ENCODE assay signal across 18 cellular contexts in the genomic region with DNA sequence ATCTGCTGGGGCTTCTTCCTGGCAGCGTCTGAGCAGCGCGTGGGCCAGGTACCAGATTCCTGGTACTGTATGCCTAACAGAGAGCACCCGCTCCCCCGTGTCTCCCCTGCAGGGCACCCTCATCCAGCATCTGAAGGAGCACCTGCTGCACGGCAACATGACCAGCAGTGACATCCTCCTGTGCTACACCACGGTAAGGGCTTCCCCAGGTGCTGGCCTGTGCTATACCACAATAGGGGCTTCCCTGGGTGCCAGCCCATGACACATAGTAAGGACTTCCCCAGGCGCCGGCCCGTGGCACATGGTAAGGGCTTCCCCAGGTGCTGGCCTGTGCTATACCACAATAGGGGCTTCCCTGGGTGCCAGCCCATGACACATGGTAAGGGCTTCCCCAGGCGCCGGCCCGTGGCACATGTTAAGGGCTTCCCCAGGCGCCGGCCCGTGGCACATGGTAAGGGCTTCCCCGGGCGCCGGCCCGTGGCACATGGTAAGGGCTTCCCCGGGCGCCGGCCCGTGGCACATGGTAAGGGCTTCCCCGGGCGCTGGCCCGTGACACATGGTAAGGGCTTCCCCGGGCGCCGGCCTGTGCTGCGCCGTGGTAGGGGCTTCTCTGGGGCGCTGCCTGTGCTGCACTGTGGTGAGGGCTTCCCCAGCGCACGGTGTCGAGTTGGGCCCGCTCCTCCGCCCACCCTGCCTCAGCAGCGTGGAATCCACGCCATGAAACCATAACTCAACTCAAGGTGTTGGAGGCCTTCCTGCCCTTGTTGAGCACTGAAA. TPM values are rescaled to one million over a fixed set of nuclear protein-coding genes. Genes with fewer than 3 reads are reported as not detected.
A peak's percentile ranks its signal among the peaks of the same experiment; 100 is the strongest.
DNase-seq lines count a peak whose midpoint lies in the region; ATAC-seq lines count a peak whose summit lies in the region.
"Had no signal": no experiment of that assay in that cellular context is flagged by ENCODE, and none has a peak within 500 bp of the region (broad histone marks: within the 10 kb centered on the region; RNA-seq: fewer than 3 reads in every experiment).

No MANE protein-coding gene starts in this region.

- H3K27ac Mint-ChIP-seq in activated CD4-positive, alpha-beta T cell treated with anti-CD3 and anti-CD28 coated beads for 36 hours: no peak overlapping the region
- no peak overlapping the region for H3K27ac Mint-ChIP-seq in activated CD4-positive, alpha-beta T cell treated with anti-CD3 and anti-CD28 coated beads, Interleukin-2, amount 10 ng/mL, durations not matched to agents 24 days and 14 days
- peak overlapping the region in 1 of 6 donors; percentile 26 for H3K27ac Mint-ChIP-seq in naive B cell
- H3K27ac Mint-ChIP-seq: activated naive CD8-positive, alpha-beta T cell had no signal

- no peaks in the 10 kb centered on the region for H3K27me3 Mint-ChIP-seq in activated CD4-positive, alpha-beta T cell treated with anti-CD3 and anti-CD28 coated beads for 36 hours
- H3K27me3 Mint-ChIP-seq in activated CD4-positive, alpha-beta T cell treated with anti-CD3 and anti-CD28 coated beads, Interleukin-2, amount 10 ng/mL, durations not matched to agents 24 days and 14 days: no peaks in the 10 kb centered on the region
- H3K27me3 Mint-ChIP-seq in naive B cell: no peaks in the 10 kb centered on the region
- H3K27me3 Mint-ChIP-seq: activated naive CD8-positive, alpha-beta T cell had no signal

- CTCF ChIA-PET in activated CD4-positive, alpha-beta T cell treated with anti-CD3 and anti-CD28 coated beads for 36 hours (lab: Charles Lee): no interaction called here

- peak; percentile 61 for ATAC-seq in activated CD4-positive, alpha-beta T cell treated with anti-CD3 and anti-CD28 coated beads for 36 hours
- ATAC-seq in GM19463 (IDR thresholded peaks at IDR 0.05; ENCODE audit: unreplicated experiment) (peak; percentile 87), HG03045 (IDR thresholded peaks at IDR 0.05; ENCODE audit: unreplicated experiment) (peak; percentile 71), naive B cell (ENCODE audit: low read depth in 2 of 2) (peak; percentile 59 to 62), GM21515 (IDR thresholded peaks at IDR 0.05; ENCODE audit: unreplicated experiment) (no peak)
- ATAC-seq: foreskin keratinocyte, HCT116, left ventricle myocardium superior, PC-3 had no signal

- peaks cover 24% of the 10 kb centered on the region for H3K36me3 Mint-ChIP-seq in activated CD4-positive, alpha-beta T cell treated with anti-CD3 and anti-CD28 coated beads for 36 hours (ENCODE audit: low read depth)
- H3K36me3 Mint-ChIP-seq in activated CD4-positive, alpha-beta T cell treated with anti-CD3 and anti-CD28 coated beads, Interleukin-2, amount 10 ng/mL, durations not matched to agents 24 days and 14 days (ENCODE audit: low read depth): peaks cover 16% of the 10 kb centered on the region
- H3K36me3 Mint-ChIP-seq in naive B cell: peaks cover 17 to 26% of the 10 kb centered on the region in 2 donors

- H3K4me1 Mint-ChIP-seq in activated CD4-positive, alpha-beta T cell treated with anti-CD3 and anti-CD28 coated beads for 36 hours: no peaks in the 10 kb centered on the region
- no peaks in the 10 kb centered on the region for H3K4me1 Mint-ChIP-seq in activated CD4-positive, alpha-beta T cell treated with anti-CD3 and anti-CD28 coated beads, Interleukin-2, amount 10 ng/mL, durations not matched to agents 24 days and 14 days
- H3K4me1 Mint-ChIP-seq in naive B cell: peaks cover 0 to 12% (median 0%) of the 10 kb centered on the region in 3 donors

- DNase-seq in activated CD4-positive, alpha-beta T cell treated with anti-CD3 and anti-CD28 coated beads for 36 hours: peak; percentile 55
- DNase-seq in activated CD4-positive, alpha-beta T cell treated with anti-CD3 and anti-CD28 coated beads, Interleukin-2, amount 10 ng/mL, durations not matched to agents 24 days and 14 days: no peak
- no peak for DNase-seq in naive B cell
- no peak for DNase-seq in UCSD-AML1 (lab: John Stamatoyannopoulos, UW; ENCODE audit: unreplicated experiment)
- no peak for DNase-seq in NCI-H2107 (lab: John Stamatoyannopoulos, UW)
- DNase-seq: 8988T, C1 segment of cervical spinal cord, DMS53, foreskin keratinocyte, left ventricle myocardium superior, MM.1S, NCI-H2029 treated with DMSO at 0.1 percent for 48 hours, PC-3 had no signal

- H3K9me3 Mint-ChIP-seq in activated CD4-positive, alpha-beta T cell treated with anti-CD3 and anti-CD28 coated beads for 36 hours (ENCODE audit: low read depth): no peaks in the 10 kb centered on the region
- H3K9me3 Mint-ChIP-seq in activated CD4-positive, alpha-beta T cell treated with anti-CD3 and anti-CD28 coated beads, Interleukin-2, amount 10 ng/mL, durations not matched to agents 24 days and 14 days: no peaks in the 10 kb centered on the region
- peaks cover 0 to 3% (median 0%) of the 10 kb centered on the region in 7 donors for H3K9me3 Mint-ChIP-seq in naive B cell

- no peak overlapping the region for H3K4me3 Mint-ChIP-seq in activated CD4-positive, alpha-beta T cell treated with anti-CD3 and anti-CD28 coated beads for 36 hours
- no peak overlapping the region for H3K4me3 Mint-ChIP-seq in activated CD4-positive, alpha-beta T cell treated with anti-CD3 and anti-CD28 coated beads, Interleukin-2, amount 10 ng/mL, durations not matched to agents 24 days and 14 days
- no peak overlapping the region for H3K4me3 Mint-ChIP-seq in naive B cell
- H3K4me3 Mint-ChIP-seq: activated naive CD8-positive, alpha-beta T cell had no signal

- intact Hi-C loops in activated CD4-positive, alpha-beta T cell treated with anti-CD3 and anti-CD28 coated beads for 36 hours (cut with DNase I, micrococcal nuclease): no loop called here
- intact Hi-C loops in activated CD4-positive, alpha-beta T cell treated with anti-CD3 and anti-CD28 coated beads, Interleukin-2, amount 10 ng/mL, durations not matched to agents 24 days and 14 days (cut with micrococcal nuclease): no loop called here

- POLR2A ChIA-PET in activated CD4-positive, alpha-beta T cell treated with anti-CD3 and anti-CD28 coated beads for 36 hours (lab: Charles Lee): no interaction called here

RNA-seq across cellular contexts. Expression of a gene that starts 49.3 kb away (rescaled TPM):
- total RNA-seq in activated CD4-positive, alpha-beta T cell treated with anti-CD3 and anti-CD28 coated beads for 36 hours: 10 to 100 TPM; 13.9 to 16.6 TPM
- 24.7 and 26.7 TPM in 2 replicates for total RNA-seq in activated CD4-positive, alpha-beta T cell treated with anti-CD3 and anti-CD28 coated beads, Interleukin-2, amount 10 ng/mL, durations not matched to agents 24 days and 14 days
- polyA plus RNA-seq in naive B cell (ENCODE audit: low read depth in 6 of 6): 10 to 100 TPM in 1 of 6 donors, 1 to 10 TPM in 5; 4.9 to 12.1 (median 7.5) TPM
